2 cellular contexts compared by ENCODE assay signal in genomic region chr6:159132664-159133063, GRCh38.
A peak's percentile ranks its signal among the peaks of the same experiment; 100 is the strongest.
TF ChIP-seq lines count a peak whose summit lies in the region.

No MANE protein-coding gene starts in this region.

TF ChIP-seq in HEK293, 187 proteins besides CTCF, POLR2A, EP300 and RAD21:
- no peak for TF ChIP-seq ZNF677 (tag by site-specific recombination; IDR thresholded peaks at IDR 0.05)
- no peak for TF ChIP-seq PRDM2 (tag by site-specific recombination; IDR thresholded peaks at IDR 0.05; ENCODE audit: borderline replicate concordance)
- TF ChIP-seq ZNF10 (tag by site-specific recombination; IDR thresholded peaks at IDR 0.05), result no peak
- TF ChIP-seq ZNF449 (tag by site-specific recombination; IDR thresholded peaks at IDR 0.05), result no peak
- peak; percentile 24; the same call in 1 of the 2 replicates for TF ChIP-seq ZFHX2 (tag by site-specific recombination; conservative IDR thresholded peaks at IDR 0.05)

TF ChIP-seq in H1, 55 proteins besides CTCF, POLR2A, EP300 and RAD21:
- TF ChIP-seq RBBP5 (IDR thresholded peaks at IDR 0.05; ENCODE audit: borderline replicate concordance, low read depth, low read length) (no peak), SIX5 (IDR thresholded peaks at IDR 0.05; ENCODE audit: low read depth, low read length) (no peak), YY1 (IDR thresholded peaks at IDR 0.05; ENCODE audit: low read depth, low read length) (no peak), TBP (IDR thresholded peaks at IDR 0.05; ENCODE audit: low read depth, low read length) (no peak), KDM5A (IDR thresholded peaks at IDR 0.05; ENCODE audit: low read length) (no peak), RFX5 (IDR thresholded peaks at IDR 0.05; ENCODE audit: borderline replicate concordance, low read depth, low read length) (no peak), POU5F1 (IDR thresholded peaks at IDR 0.05; ENCODE audit: low read depth, low read length) (no peak), ATF2 (IDR thresholded peaks at IDR 0.05; ENCODE audit: low read length) (no peak), HDAC2 (IDR thresholded peaks at IDR 0.05; ENCODE audit: borderline replicate concordance in 1 of 2, low read depth in 2 of 2, low read length in 2 of 2) (no peak), JUND (IDR thresholded peaks at IDR 0.05; ENCODE audit: low read length) (no peak), CEBPB (IDR thresholded peaks at IDR 0.05; ENCODE audit: low read depth, low read length) (no peak), FOSL1 (IDR thresholded peaks at IDR 0.05; ENCODE audit: insufficient read depth, low read depth, low read length) (no peak), TAF7 (optimal IDR thresholded peaks at IDR 0.05; ENCODE audit: borderline replicate concordance, low read depth, low read length) (no peak), HDAC6 (IDR thresholded peaks at IDR 0.05; ENCODE audit: low read depth, low read length) (no peak), CREB1 (IDR thresholded peaks at IDR 0.05) (no peak), EZH2 (IDR thresholded peaks at IDR 0.05; ENCODE audit: low read depth, low read length, severe bottlenecking) (no peak), SUZ12 (IDR thresholded peaks at IDR 0.05; ENCODE audit: low read length) (no peak), ASH2L (IDR thresholded peaks at IDR 0.05; ENCODE audit: low read length) (no peak), NRF1 (IDR thresholded peaks at IDR 0.05; ENCODE audit: low read depth, low read length) (no peak)
